In genomic region chr19:19563348-19563848, GRCh38 we compare ENCODE assay signal across 20 cellular contexts. TPM values are rescaled to one million over a fixed set of nuclear protein-coding genes. Genes with fewer than 3 reads are reported as not detected.
"Had no signal": no experiment of that assay in that cellular context is flagged by ENCODE, and none has a peak within 500 bp of the region (broad histone marks: within the 10 kb centered on the region; RNA-seq: fewer than 3 reads in every experiment).

No MANE protein-coding gene starts in this region.

- ATAC-seq: stimulated activated naive B cell treated with anti-CD40 and anti-IgM and Interleukin-4, amounts not matched to agents 10 μg/mL and 1 μg/mL and 100 μg/mL, for 72 hours had no signal

- H3K36me3 ChIP-seq: left lung, thoracic aorta, vagina had no signal

- H3K4me3 ChIP-seq: hepatocyte, left lung, lung, thoracic aorta, vagina had no signal

- H3K36me3 Mint-ChIP-seq: immature natural killer cell had no signal

- H3K27me3 ChIP-seq: hepatocyte, left lung, vagina had no signal

- H3K27ac Mint-ChIP-seq: activated CD4-positive, alpha-beta T cell treated with anti-CD3 and anti-CD28 coated beads for 36 hours; activated T-helper 1 cell treated with anti-CD3 and anti-CD28 coated beads, Interleukin-12 subunit alpha, Interleukin-12 subunit beta, Interleukin-2, Interleukin-4 antibody, amounts not matched to agents 30 ng/mL and 10 ng/mL and 1 ng/mL, durations not matched to agents 14 hours and 24 hours and 36 hours; immature natural killer cell; mesothelial cell of epicardium; type B pancreatic cell had no signal

- H3K9me3 ChIP-seq: left lung, thoracic aorta, vagina had no signal

- H3K27ac ChIP-seq: hepatocyte, left lung, thoracic aorta, vagina had no signal

- H3K4me1 ChIP-seq: left lung, vagina had no signal

- H3K9me3 Mint-ChIP-seq: activated naive CD8-positive, alpha-beta T cell treated with anti-CD3 and anti-CD28 coated beads for 36 hours; activated T-helper 1 cell treated with anti-CD3 and anti-CD28 coated beads, Interleukin-12 subunit alpha, Interleukin-12 subunit beta, Interleukin-2, Interleukin-4 antibody, amounts not matched to agents 30 ng/mL and 10 ng/mL and 1 ng/mL, durations not matched to agents 14 hours and 24 hours and 36 hours; immature natural killer cell; mesothelial cell of epicardium; stimulated activated naive B cell treated with anti-CD40 and anti-IgM and Interleukin-4, amounts not matched to agents 10 μg/mL and 1 μg/mL and 100 μg/mL, for 72 hours; type B pancreatic cell had no signal

- DNase-seq: activated gamma-delta T cell; activated naive CD8-positive, alpha-beta T cell treated with anti-CD3 and anti-CD28 coated beads for 36 hours; effector memory CD4-positive, alpha-beta T cell; foreskin melanocyte; glutamatergic neuron; immature natural killer cell; kidney glomerular epithelial cell; left lung; stimulated activated naive B cell treated with anti-CD40 and anti-IgM and Interleukin-4, amounts not matched to agents 10 μg/mL and 1 μg/mL and 100 μg/mL, for 72 hours; SW 1271; T-helper 9 cell had no signal

RNA-seq across cellular contexts. Expression of gene CILP2, which starts 25.3 kb away (rescaled TPM):
- polyA plus RNA-seq: immature natural killer cell had no signal

RNA-seq across cellular contexts. Expression of gene PBX4, which starts 55.1 kb away (rescaled TPM):
- total RNA-seq: dermis microvascular lymphatic vessel endothelial cell, thoracic aorta had no signal
